In genomic region chr17:60496051-60496450, GRCh38 we compare ENCODE assay signal across 14 cellular contexts.
"Had no signal": no experiment of that assay in that cellular context is flagged by ENCODE, and none has a peak within 500 bp of the region (broad histone marks: within the 10 kb centered on the region; RNA-seq: fewer than 3 reads in every experiment).

No MANE protein-coding gene starts in this region.

- H3K9me3 ChIP-seq: colonic mucosa, psoas muscle had no signal

- H3K4me1 Mint-ChIP-seq: nephron progenitor cell had no signal

- H3K27ac Mint-ChIP-seq: naive thymus-derived CD4-positive, alpha-beta T cell; nephron progenitor cell had no signal

- H3K27me3 Mint-ChIP-seq: naive thymus-derived CD4-positive, alpha-beta T cell had no signal

- H3K4me3 ChIP-seq: colonic mucosa, esophagus squamous epithelium, heart left ventricle, psoas muscle, stomach had no signal

- ATAC-seq: heart left ventricle; naive thymus-derived CD4-positive, alpha-beta T cell; psoas muscle had no signal

- H3K4me3 Mint-ChIP-seq: naive thymus-derived CD4-positive, alpha-beta T cell; nephron progenitor cell had no signal

- DNase-seq: colonic mucosa; dermis blood vessel endothelial cell; esophagus squamous epithelium; foreskin melanocyte; heart left ventricle; hippocampal formation; naive thymus-derived CD4-positive, alpha-beta T cell; nephron progenitor cell; psoas muscle; small intestine; stimulated activated CD4-positive, alpha-beta T cell treated with anti-CD3 and anti-CD28 coated beads, Interleukin-12 subunit alpha, Interleukin-12 subunit beta, amount 100 ng/mL, for 4 hours; stimulated activated naive CD4-positive, alpha-beta T cell; stomach; trophoblast cell had no signal

- H3K27ac ChIP-seq: colonic mucosa, esophagus squamous epithelium, heart left ventricle, psoas muscle, stomach had no signal

- H3K27me3 ChIP-seq: colonic mucosa, esophagus squamous epithelium, heart left ventricle, stomach had no signal

- H3K4me1 ChIP-seq: colonic mucosa, esophagus squamous epithelium had no signal
